2 cellular contexts compared by ENCODE assay signal in genomic region chr5:41772785-41773442, GRCh38.
TF ChIP-seq lines count a peak whose summit lies in the region.

No MANE protein-coding gene starts in this region.

TF ChIP-seq in GM23338, 12 proteins besides CTCF, POLR2A, EP300 and RAD21 (continued from another document):
- TF ChIP-seq REST (IDR thresholded peaks at IDR 0.05; ENCODE audit: unreplicated experiment): no peak
- TF ChIP-seq ZNF462 (CRISPR knock-in tag; IDR thresholded peaks at IDR 0.05): no peak
TF ChIP-seq in GM23338: peak in this region for 0.

TF ChIP-seq in SK-N-SH treated with all-trans-retinoic acid at 6 μM for 48 hours, 23 proteins besides CTCF, POLR2A, EP300 and RAD21 (continued from another document):
- TF ChIP-seq ARNTL (CRISPR knock-in tag; IDR thresholded peaks at IDR 0.05; ENCODE audit: borderline replicate concordance, low read depth) (no peak), TCF4 (CRISPR knock-in tag; IDR thresholded peaks at IDR 0.05; ENCODE audit: borderline replicate concordance) (no peak), CSRNP3 (CRISPR knock-in tag; IDR thresholded peaks at IDR 0.05) (no peak), ZFP3 (CRISPR knock-in tag; IDR thresholded peaks at IDR 0.05) (no peak), ZNF565 (CRISPR knock-in tag; conservative IDR thresholded peaks at IDR 0.05; ENCODE audit: low read depth) (no peak), PATZ1 (CRISPR knock-in tag; IDR thresholded peaks at IDR 0.05; ENCODE audit: borderline replicate concordance) (no peak)
